ENCODE assay signal across 14 cellular contexts in the genomic region with DNA sequence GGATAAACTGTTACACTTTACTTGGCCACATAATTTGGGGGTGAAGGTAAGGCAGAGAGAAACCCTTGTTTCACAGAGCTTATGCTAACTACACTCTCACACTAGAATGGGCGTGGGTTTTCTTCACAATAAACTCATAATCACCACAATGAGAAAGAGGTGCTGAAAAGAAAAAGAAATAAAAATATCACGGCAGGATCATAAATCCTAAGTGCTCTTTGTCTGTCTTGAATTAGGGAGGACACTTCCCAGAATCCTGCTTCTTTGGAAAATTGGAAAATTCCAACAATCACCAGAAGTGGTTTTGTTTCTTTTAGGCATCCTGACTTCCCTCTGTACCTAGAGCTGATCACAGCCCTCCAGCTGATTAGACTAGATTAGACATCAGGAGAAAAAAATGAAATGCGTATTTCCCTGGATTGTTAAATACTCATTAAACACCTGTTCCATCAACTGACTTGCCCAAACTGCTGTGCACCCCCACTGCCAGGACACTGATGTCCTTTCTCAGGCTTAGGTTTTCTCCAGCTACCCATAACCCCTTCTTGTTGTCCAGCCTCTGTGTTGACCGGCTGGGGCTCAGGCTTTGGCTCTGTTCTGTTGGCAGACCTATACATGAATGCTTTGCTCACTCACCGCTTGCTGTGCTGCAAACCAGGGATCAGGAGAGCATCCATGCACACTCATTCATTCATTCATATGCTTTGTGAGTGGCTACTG. TPM values are rescaled to one million over a fixed set of nuclear protein-coding genes. Genes with fewer than 3 reads are reported as not detected.
"Had no signal": no experiment of that assay in that cellular context is flagged by ENCODE, and none has a peak within 500 bp of the region (broad histone marks: within the 10 kb centered on the region; RNA-seq: fewer than 3 reads in every experiment).

No MANE protein-coding gene starts in this region.

- H3K27me3 ChIP-seq: gastroesophageal sphincter, hepatocyte, stomach had no signal

- H3K27ac Mint-ChIP-seq: activated CD4-positive, alpha-beta memory T cell treated with anti-CD3 and anti-CD28 coated beads for 36 hours; activated naive CD8-positive, alpha-beta T cell treated with anti-CD3 and anti-CD28 coated beads, Interleukin-2, amount 10 ng/mL, durations not matched to agents 7 days and 5 days had no signal

- H3K4me3 ChIP-seq: gastroesophageal sphincter, hepatocyte, stomach had no signal

- H3K27me3 Mint-ChIP-seq: activated CD4-positive, alpha-beta memory T cell treated with anti-CD3 and anti-CD28 coated beads for 36 hours; activated naive CD8-positive, alpha-beta T cell treated with anti-CD3 and anti-CD28 coated beads, Interleukin-2, amount 10 ng/mL, durations not matched to agents 7 days and 5 days had no signal

- DNase-seq: activated CD4-positive, alpha-beta memory T cell treated with anti-CD3 and anti-CD28 coated beads for 36 hours; activated gamma-delta T cell treated with Interleukin-2 at 50 U/mL for 16 hours; activated naive CD8-positive, alpha-beta T cell treated with anti-CD3 and anti-CD28 coated beads, Interleukin-2, amount 10 ng/mL, durations not matched to agents 7 days and 5 days; activated T-cell treated with anti-CD3 and anti-CD28 coated beads, Interleukin-2, amount 50 U/mL, for 48 hours; aorta; kidney; stimulated activated CD4-positive, alpha-beta T cell treated with anti-CD3 and anti-CD28 coated beads, Interleukin-4, amount 100 ng/mL, for 1 hour; stimulated activated CD8-positive, alpha-beta memory T cell treated with anti-CD3 and anti-CD28 coated beads, Interleukin-4, amount 100 ng/mL, for 48 hours; stomach; SW 1271 had no signal

- H3K27ac ChIP-seq: hepatocyte, parathyroid adenoma, stomach had no signal

- H3K79me2 ChIP-seq: hepatocyte, parathyroid adenoma had no signal

- H3K36me3 Mint-ChIP-seq: activated CD4-positive, alpha-beta memory T cell treated with anti-CD3 and anti-CD28 coated beads for 36 hours had no signal

- H3K4me2 ChIP-seq: hepatocyte had no signal

- H3K4me3 Mint-ChIP-seq: activated CD4-positive, alpha-beta memory T cell treated with anti-CD3 and anti-CD28 coated beads for 36 hours; activated naive CD8-positive, alpha-beta T cell treated with anti-CD3 and anti-CD28 coated beads, Interleukin-2, amount 10 ng/mL, durations not matched to agents 7 days and 5 days had no signal

- H3K9me3 ChIP-seq: gastroesophageal sphincter, stomach had no signal

- H3K9me3 Mint-ChIP-seq: activated CD4-positive, alpha-beta memory T cell treated with anti-CD3 and anti-CD28 coated beads for 36 hours; activated naive CD8-positive, alpha-beta T cell treated with anti-CD3 and anti-CD28 coated beads, Interleukin-2, amount 10 ng/mL, durations not matched to agents 7 days and 5 days had no signal

- H2AFZ ChIP-seq: hepatocyte, parathyroid adenoma had no signal

RNA-seq across cellular contexts. Expression of a gene that starts 41.6 kb away (rescaled TPM):
- total RNA-seq: activated CD4-positive, alpha-beta memory T cell treated with anti-CD3 and anti-CD28 coated beads for 36 hours; activated naive CD8-positive, alpha-beta T cell treated with anti-CD3 and anti-CD28 coated beads, Interleukin-2, amount 10 ng/mL, durations not matched to agents 7 days and 5 days had no signal
- polyA plus RNA-seq: neural cell had no signal
